13 cellular contexts compared by ENCODE assay signal in genomic region chr7:4975626-4976025, GRCh38. TPM values are rescaled to one million over a fixed set of nuclear protein-coding genes. Genes with fewer than 3 reads are reported as not detected.
A peak's percentile ranks its signal among the peaks of the same experiment; 100 is the strongest.
DNase-seq lines count a peak whose midpoint lies in the region; ATAC-seq and TF ChIP-seq lines count a peak whose summit lies in the region.
"Not testable (repeated sequence)": the region's sequence is repeated elsewhere in the genome, so short reads cannot be mapped to it uniquely, and the experiment has no call there.
"Had no signal": no experiment of that assay in that cellular context is flagged by ENCODE, and none has a peak within 500 bp of the region (broad histone marks: within the 10 kb centered on the region; RNA-seq: fewer than 3 reads in every experiment).

No MANE protein-coding gene starts in this region.

- not testable (repeated sequence) for BruUV-seq in MCF 10A (replicated peaks; lab: Mats Ljungman, UMichigan)

- TF ChIP-seq EP300 in neural cell (conservative IDR thresholded peaks at IDR 0.05; ENCODE audit: poor library complexity, severe bottlenecking): not testable (repeated sequence)

- H3K9me3 Mint-ChIP-seq in CD4-positive, alpha-beta T cell; activated T-helper 1 cell treated with anti-CD3 and anti-CD28 coated beads, Interleukin-12 subunit alpha, Interleukin-12 subunit beta, Interleukin-2, Interleukin-4 antibody, amounts not matched to agents 30 ng/mL and 10 ng/mL and 1 ng/mL, durations not matched to agents 14 hours and 24 hours and 36 hours; MCF 10A (ENCODE audit: unreplicated experiment); type B pancreatic cell: not testable (repeated sequence)

- not testable (repeated sequence) for H3K27ac ChIP-seq in CD4-positive, alpha-beta T cell (ENCODE audit: low read depth, low read length); left ventricle myocardium inferior (replicated peaks); neural cell (ENCODE audit: low read length)
- H3K27ac ChIP-seq in KMS-11: peak overlapping the region; percentile 27; the same call in 1 of the 2 replicates

- H3K27ac Mint-ChIP-seq in CD4-positive, alpha-beta T cell: peak overlapping the region; percentile 46
- not testable (repeated sequence) for H3K27ac Mint-ChIP-seq in T-helper 17 cell; activated T-helper 1 cell treated with anti-CD3 and anti-CD28 coated beads, Interleukin-12 subunit alpha, Interleukin-12 subunit beta, Interleukin-2, Interleukin-4 antibody, amounts not matched to agents 30 ng/mL and 10 ng/mL and 1 ng/mL, durations not matched to agents 14 hours and 24 hours and 36 hours; MCF 10A (ENCODE audit: low read depth, unreplicated experiment); type B pancreatic cell

- not testable (repeated sequence) for H3K9me2 ChIP-seq in neural cell (ENCODE audit: insufficient read depth, low read length)

- H4K20me1 ChIP-seq in KMS-11 (ENCODE audit: insufficient read depth); neural cell (ENCODE audit: insufficient read depth): not testable (repeated sequence)

- H3K4me2 ChIP-seq in KMS-11 (peak overlapping the region; percentile 90), neural cell (ENCODE audit: low read length) (peak overlapping the region; percentile 68)

- H3K4me3 Mint-ChIP-seq in CD4-positive, alpha-beta T cell: peak overlapping the region; percentile 88
- H3K4me3 Mint-ChIP-seq in T-helper 17 cell: peak overlapping the region; percentile 63
- peak overlapping the region; percentile 73 for H3K4me3 Mint-ChIP-seq in activated T-helper 1 cell treated with anti-CD3 and anti-CD28 coated beads, Interleukin-12 subunit alpha, Interleukin-12 subunit beta, Interleukin-2, Interleukin-4 antibody, amounts not matched to agents 30 ng/mL and 10 ng/mL and 1 ng/mL, durations not matched to agents 14 hours and 24 hours and 36 hours
- H3K4me3 Mint-ChIP-seq in MCF 10A (ENCODE audit: unreplicated experiment): peak overlapping the region; percentile 50
- peak overlapping the region; percentile 71 for H3K4me3 Mint-ChIP-seq in type B pancreatic cell

- not testable (repeated sequence) for TF ChIP-seq RAD21 in neural cell (conservative IDR thresholded peaks at IDR 0.05)

- H3K36me3 ChIP-seq in KMS-11 (ENCODE audit: insufficient read depth) (peaks cover 15% of the 10 kb centered on the region; the same call in 1 of the 2 replicates), left ventricle myocardium inferior (peaks cover 44% of the 10 kb centered on the region)
- H3K36me3 ChIP-seq in neural cell (ENCODE audit: insufficient read depth, low read length): not testable (repeated sequence)

- H3K79me2 ChIP-seq in KMS-11 (ENCODE audit: insufficient read depth, low read depth) (peaks cover 23% of the 10 kb centered on the region), neural cell (replicated peaks; ENCODE audit: insufficient read depth, low read length) (peaks cover 14% of the 10 kb centered on the region)

- not testable (repeated sequence) for H3K27me3 Mint-ChIP-seq in CD4-positive, alpha-beta T cell; T-helper 17 cell; activated T-helper 1 cell treated with anti-CD3 and anti-CD28 coated beads, Interleukin-12 subunit alpha, Interleukin-12 subunit beta, Interleukin-2, Interleukin-4 antibody, amounts not matched to agents 30 ng/mL and 10 ng/mL and 1 ng/mL, durations not matched to agents 14 hours and 24 hours and 36 hours (ENCODE audit: insufficient read depth); MCF 10A (ENCODE audit: insufficient read depth, unreplicated experiment); type B pancreatic cell

- H3K4me1 Mint-ChIP-seq in CD4-positive, alpha-beta T cell (ENCODE audit: low read depth): peaks cover 47% of the 10 kb centered on the region
- peaks cover 24% of the 10 kb centered on the region for H3K4me1 Mint-ChIP-seq in T-helper 17 cell
- H3K4me1 Mint-ChIP-seq in activated T-helper 1 cell treated with anti-CD3 and anti-CD28 coated beads, Interleukin-12 subunit alpha, Interleukin-12 subunit beta, Interleukin-2, Interleukin-4 antibody, amounts not matched to agents 30 ng/mL and 10 ng/mL and 1 ng/mL, durations not matched to agents 14 hours and 24 hours and 36 hours (ENCODE audit: low read depth): peaks cover 19% of the 10 kb centered on the region
- not testable (repeated sequence) for H3K4me1 Mint-ChIP-seq in MCF 10A (ENCODE audit: insufficient read depth, unreplicated experiment); type B pancreatic cell (ENCODE audit: unreplicated experiment)

- CTCF ChIA-PET in CD4-positive, alpha-beta T cell (lab: Charles Lee); MCF 10A (lab: Yijun Ruan, JAX): not testable (repeated sequence)

- H3F3A ChIP-seq in neural cell (ENCODE audit: insufficient read depth, low read length, poor library complexity, severe bottlenecking): not testable (repeated sequence)

- H3K9ac ChIP-seq in KMS-11: 0 out of 2 replicates have a peak overlapping the region, but pooled peaks have one; percentile 76
- H3K9ac ChIP-seq in neural cell (ENCODE audit: low read length): not testable (repeated sequence)

- peaks cover 56% of the 10 kb centered on the region for H3K36me3 Mint-ChIP-seq in CD4-positive, alpha-beta T cell (ENCODE audit: low read depth)
- not testable (repeated sequence) for H3K36me3 Mint-ChIP-seq in T-helper 17 cell (ENCODE audit: low read depth)
- peaks cover 34% of the 10 kb centered on the region for H3K36me3 Mint-ChIP-seq in activated T-helper 1 cell treated with anti-CD3 and anti-CD28 coated beads, Interleukin-12 subunit alpha, Interleukin-12 subunit beta, Interleukin-2, Interleukin-4 antibody, amounts not matched to agents 30 ng/mL and 10 ng/mL and 1 ng/mL, durations not matched to agents 14 hours and 24 hours and 36 hours (ENCODE audit: low read depth)
- H3K36me3 Mint-ChIP-seq in MCF 10A (ENCODE audit: insufficient read depth, unreplicated experiment) (peaks cover 36% of the 10 kb centered on the region), type B pancreatic cell (peaks cover 28% of the 10 kb centered on the region)

- H3K4me1 ChIP-seq in KMS-11 (ENCODE audit: low read depth, poor library complexity, severe bottlenecking): not testable (repeated sequence)
- H3K4me1 ChIP-seq in left ventricle myocardium inferior: peaks cover 39% of the 10 kb centered on the region

- H3K9me3 ChIP-seq in CD4-positive, alpha-beta T cell (ENCODE audit: control insufficient read depth, low read length); T-helper 17 cell (ENCODE audit: control insufficient read depth, low read length, poor library complexity, severe bottlenecking); left ventricle myocardium inferior (replicated peaks); neural cell (ENCODE audit: low read length): not testable (repeated sequence)

- intact Hi-C loops in CD4-positive, alpha-beta T cell (cut with DNase I, micrococcal nuclease): loop anchor here in 1 of 2 experiments (2.0 to 10.0 kb wide), 2 partner anchors 69 to 177 kb away; partner anchors contain the start of gene RBAK
- intact Hi-C loops in activated T-helper 1 cell treated with anti-CD3 and anti-CD28 coated beads, Interleukin-12 subunit alpha, Interleukin-12 subunit beta, Interleukin-2, Interleukin-4 antibody, amounts not matched to agents 30 ng/mL and 10 ng/mL and 1 ng/mL, durations not matched to agents 14 hours and 24 hours and 36 hours (cut with micrococcal nuclease): loop anchor here (2.0 kb wide), 2 partner anchors 177 to 215 kb away; partner anchors contain the start of gene WIPI2
- intact Hi-C loops in MCF 10A (cut with micrococcal nuclease); left ventricle myocardium inferior (cut with micrococcal nuclease): not testable (repeated sequence)

- DNase-seq in CD4-positive, alpha-beta T cell; T-helper 17 cell; activated T-helper 1 cell treated with anti-CD3 and anti-CD28 coated beads, Interleukin-12 subunit alpha, Interleukin-12 subunit beta, Interleukin-2, Interleukin-4 antibody, amounts not matched to agents 30 ng/mL and 10 ng/mL and 1 ng/mL, durations not matched to agents 14 hours and 24 hours and 36 hours (ENCODE audit: low spot score); MCF 10A (ENCODE audit: unreplicated experiment); left ventricle myocardium inferior; type B pancreatic cell (ENCODE audit: extremely low spot score, unreplicated experiment): not testable (repeated sequence)

- H2AFZ ChIP-seq in KMS-11 (ENCODE audit: low read depth); neural cell (ENCODE audit: low read depth, low read length): not testable (repeated sequence)

- not testable (repeated sequence) for H3K4me3 ChIP-seq in KMS-11 (IDR thresholded peaks at IDR 0.05; ENCODE audit: insufficient read depth, low read depth, low read length)
- H3K4me3 ChIP-seq in left ventricle myocardium inferior (peak overlapping the region; percentile 91), neural cell (ENCODE audit: low read length) (peak overlapping the region; percentile 80)

- POLR2A ChIA-PET in CD4-positive, alpha-beta T cell (lab: Charles Lee); MCF 10A (lab: Yijun Ruan, JAX): not testable (repeated sequence)

- not testable (repeated sequence) for H3K27me3 ChIP-seq in CD4-positive, alpha-beta T cell (ENCODE audit: control insufficient read depth, insufficient read depth, low read length); KMS-11 (ENCODE audit: insufficient read depth, low read depth); left ventricle myocardium inferior (ENCODE audit: low read depth); neural cell (ENCODE audit: insufficient read depth, low read depth, low read length)

- not testable (repeated sequence) for ATAC-seq in CD4-positive, alpha-beta T cell (ENCODE audit: poor library complexity); T-helper 17 cell

- not testable (repeated sequence) for TF ChIP-seq CTCF in CD4-positive, alpha-beta T cell (IDR thresholded peaks at IDR 0.05); KMS-11 (conservative IDR thresholded peaks at IDR 0.05; ENCODE audit: low read depth, low read length); MCF 10A (IDR thresholded peaks at IDR 0.05; ENCODE audit: unreplicated experiment); left ventricle myocardium inferior (IDR thresholded peaks at IDR 0.05; ENCODE audit: borderline replicate concordance); neural cell (IDR thresholded peaks at IDR 0.05; ENCODE audit: poor library complexity, severe bottlenecking); type B pancreatic cell (conservative IDR thresholded peaks at IDR 0.05)

RNA-seq across cellular contexts. Expression of gene MMD2, which starts 16.6 kb away (rescaled TPM):
- not detected for total RNA-seq in CD4-positive, alpha-beta T cell
- total RNA-seq in T-helper 17 cell (not detected), MCF 10A (2022) (not detected in 2 replicates), left ventricle myocardium inferior (not detected), type B pancreatic cell (ENCODE audit: low replicate concordance) (not detected in 2 replicates)
- total RNA-seq in activated T-helper 1 cell treated with anti-CD3 and anti-CD28 coated beads, Interleukin-12 subunit alpha, Interleukin-12 subunit beta, Interleukin-2, Interleukin-4 antibody, amounts not matched to agents 30 ng/mL and 10 ng/mL and 1 ng/mL, durations not matched to agents 14 hours and 24 hours and 36 hours: not detected in 2 replicates
- polyA plus RNA-seq in neural cell: 0.40 and 0.42 TPM in 2 replicates
- 0.46 TPM in 1 of 2 replicates, not detected in the other for polyA minus RNA-seq in neural cell
- total RNA-seq: ascending aorta, left colon, omental fat pad, uterus had no signal
- polyA plus RNA-seq: AG04450 had no signal
